In genomic region chr9:113579270-113580040, GRCh38 we compare ENCODE assay signal across 8 cellular contexts.
DNase-seq lines count a peak whose midpoint lies in the region; ATAC-seq, FAIRE-seq and TF ChIP-seq lines count a peak whose summit lies in the region.

No MANE protein-coding gene starts in this region.

- peak overlapping the region; percentile 59 for H3K9ac ChIP-seq in SU-DHL-6 (ENCODE audit: low read length)

- peaks cover 6% of the 10 kb centered on the region; the same call in 1 of the 2 replicates for H4K20me1 ChIP-seq in SU-DHL-6 (ENCODE audit: low read depth, low read length)

- H3K27ac ChIP-seq in AG04450 (ENCODE audit: low read depth, low read length), result peak overlapping the region; percentile 81
- peak overlapping the region; percentile 98 for H3K27ac ChIP-seq in SU-DHL-6 (ENCODE audit: low read depth, low read length)
- H3K27ac ChIP-seq in pancreas, result peak overlapping the region; percentile 76 to 96 (median 82)

- no peaks in the 10 kb centered on the region for H3K9me3 ChIP-seq in AG04450 (ENCODE audit: control insufficient read depth, insufficient read depth, low read length)
- no peaks in the 10 kb centered on the region for H3K9me3 ChIP-seq in SU-DHL-6 (ENCODE audit: insufficient read depth, low read length)
- no peaks in the 10 kb centered on the region for H3K9me3 ChIP-seq in pancreas
- no peaks in the 10 kb centered on the region for H3K9me3 ChIP-seq in BE2C

- no peak overlapping the region for H3K4me3 ChIP-seq in AG04450 (ENCODE audit: low read depth, low read length)
- peak overlapping the region; percentile 40 for H3K4me3 ChIP-seq in SU-DHL-6 (ENCODE audit: insufficient read depth, low read length, poor library complexity, severe bottlenecking)
- no peak overlapping the region for H3K4me3 ChIP-seq in pancreas
- no peak overlapping the region for H3K4me3 ChIP-seq in BE2C (ENCODE audit: low read depth, low read length)

- H3F3A ChIP-seq in SU-DHL-6 (ENCODE audit: insufficient read depth), result peaks cover 28% of the 10 kb centered on the region

- no peaks in the 10 kb centered on the region for H3K9me3 Mint-ChIP-seq in endothelial cell (ENCODE audit: unreplicated experiment)

- H3K4me1 ChIP-seq in pancreas (peaks cover 34 to 56% (median 47%) of the 10 kb centered on the region in 3 donors), BE2C (peaks cover 6% of the 10 kb centered on the region)

- peaks cover 43% of the 10 kb centered on the region for H3K4me1 Mint-ChIP-seq in endothelial cell (ENCODE audit: unreplicated experiment)

- no peaks in the 10 kb centered on the region for H3K27me3 ChIP-seq in AG04450 (ENCODE audit: control insufficient read depth, insufficient read depth, low read length)
- H3K27me3 ChIP-seq in SU-DHL-6 (ENCODE audit: low read length), result no peaks in the 10 kb centered on the region
- no peaks in the 10 kb centered on the region for H3K27me3 ChIP-seq in pancreas
- no peaks in the 10 kb centered on the region for H3K27me3 ChIP-seq in BE2C

- no peaks in the 10 kb centered on the region for H3K9me2 ChIP-seq in SU-DHL-6 (replicated peaks; ENCODE audit: insufficient read depth, low read length)

- peaks cover 40% of the 10 kb centered on the region for H3K36me3 Mint-ChIP-seq in endothelial cell (ENCODE audit: low read depth, unreplicated experiment)

- intact Hi-C loops in pancreas (cut with DNase I), result loop anchor here in 1 of 3 donors (10.0 kb wide), 1 partner anchor 45 kb away; no protein-coding TSS in a partner anchor

- WGBS in pancreas, 2 donors, result 53 to 62% methylated on average over 4 to 5 of the region's 5 CpGs

- TF ChIP-seq CTCF in AG04450 (IDR thresholded peaks at IDR 0.05; ENCODE audit: low read depth, low read length), result no peak
- no peak for TF ChIP-seq CTCF in SU-DHL-6 (IDR thresholded peaks at IDR 0.05; ENCODE audit: insufficient read depth, low read length, poor library complexity, severe bottlenecking)
- no peak for TF ChIP-seq CTCF in endothelial cell (IDR thresholded peaks at IDR 0.05; ENCODE audit: unreplicated experiment)
- no peak for TF ChIP-seq CTCF in pancreas (IDR thresholded peaks at IDR 0.05)
- TF ChIP-seq CTCF in BE2C (IDR thresholded peaks at IDR 0.05; ENCODE audit: low read depth, low read length), result no peak

- POLR2A ChIA-PET in AG04450 (lab: Yijun Ruan, JAX), result interaction anchor here (0.7 to 2.4 kb wide), 8 partner anchors 14 to 304 kb away, joined by 3 to 16 read pairs (median 6); partner anchors contain the start of genes C9orf43, CDC26, HDHD3 and POLE3

- H3K79me2 ChIP-seq in SU-DHL-6 (ENCODE audit: insufficient read depth, low read length), result 0 out of 2 replicates have a peak, but pooled peaks cover 5% of the 10 kb centered on the region

- DNase-seq in AG04450 (ENCODE audit: low read depth, low spot score) (no peak), endothelial cell (ENCODE audit: low spot score) (no peak), pancreas (peak in 2 of 6 donors; percentile 37 to 62), cortex of kidney (lab: John Stamatoyannopoulos, UW) (no peak), BE2C (no peak)

- H3K27ac Mint-ChIP-seq in endothelial cell (ENCODE audit: unreplicated experiment), result peak overlapping the region; percentile 83

- H3K4me2 ChIP-seq in SU-DHL-6 (ENCODE audit: low read depth, low read length, poor library complexity, severe bottlenecking), result peak overlapping the region; percentile 81

- H3K36me3 ChIP-seq in SU-DHL-6 (ENCODE audit: low read length) (peaks cover 8% of the 10 kb centered on the region; the same call in 1 of the 2 replicates), pancreas (peaks cover 0 to 9% (median 3%) of the 10 kb centered on the region in 3 donors), BE2C (no peaks in the 10 kb centered on the region)

- peak; percentile 28 for ATAC-seq in GM19328 (IDR thresholded peaks at IDR 0.05; ENCODE audit: unreplicated experiment)
- ATAC-seq in HG03521 (IDR thresholded peaks at IDR 0.05; ENCODE audit: unreplicated experiment), result peak; percentile 16
- ATAC-seq in pancreas, result peak in 1 of 4 donors; percentile 7

- H2AFZ ChIP-seq in SU-DHL-6 (ENCODE audit: low read depth, low read length, severe bottlenecking), result no peak overlapping the region

- H3K4me3 Mint-ChIP-seq in endothelial cell (ENCODE audit: unreplicated experiment), result no peak overlapping the region

- no peak for FAIRE-seq in pancreas (lab: Jason Lieb, UNC)

- CTCF ChIA-PET in AG04450 (lab: Charles Lee), result interaction anchor here (1.1 to 3.0 kb wide), 6 partner anchors 10 to 133 kb away, joined by 3 to 18 read pairs (median 12); no protein-coding TSS in a partner anchor

- peaks cover 16% of the 10 kb centered on the region for H3K27me3 Mint-ChIP-seq in endothelial cell (ENCODE audit: unreplicated experiment)
